In the genomic region with DNA sequence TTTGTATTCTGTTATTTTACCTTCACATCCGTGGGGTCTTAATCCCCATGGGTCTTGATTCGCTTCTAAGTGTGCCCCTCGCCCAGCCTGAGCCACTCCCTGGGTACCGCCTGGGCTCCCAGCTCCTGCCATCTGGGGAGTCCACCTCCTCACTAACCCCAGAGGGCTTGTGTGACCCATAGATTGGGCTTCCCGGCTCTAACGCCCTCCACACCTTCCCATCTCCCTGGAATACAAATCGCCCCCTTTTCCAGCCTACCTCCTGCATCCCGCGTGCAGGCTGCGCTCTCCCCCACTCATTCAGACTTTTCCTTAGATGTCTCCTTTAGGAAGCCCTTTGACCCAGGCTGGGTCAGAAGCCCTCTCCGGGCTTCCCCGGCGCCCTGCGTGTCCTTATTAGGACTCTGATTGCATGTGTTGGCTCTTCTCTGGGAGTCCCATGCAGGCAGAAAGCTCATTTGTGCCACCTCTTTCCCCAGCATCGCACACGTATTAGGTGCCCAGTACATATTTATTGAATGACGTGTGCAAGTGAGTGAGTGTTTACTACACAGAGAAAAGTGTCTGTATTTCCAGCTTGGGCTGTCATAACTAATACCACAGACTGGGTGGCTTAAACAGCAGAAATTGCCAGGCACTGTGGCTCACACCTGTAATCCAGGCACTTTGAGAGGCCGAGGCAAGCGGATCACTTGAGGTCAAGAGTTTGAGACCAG, we compare ENCODE assay signal across 8 cellular contexts. TPM values are rescaled to one million over a fixed set of nuclear protein-coding genes. Genes with fewer than 3 reads are reported as not detected.
DNase-seq lines count a peak whose midpoint lies in the region; ATAC-seq, FAIRE-seq and TF ChIP-seq lines count a peak whose summit lies in the region.

No MANE protein-coding gene starts in this region.

- H3K27me3 ChIP-seq in esophagus (ENCODE audit: control insufficient read depth in 1 of 2, insufficient read depth in 2 of 2, low read length in 2 of 2), result no peaks in the 10 kb centered on the region
- no peaks in the 10 kb centered on the region for H3K27me3 ChIP-seq in parathyroid adenoma (ENCODE audit: control insufficient read depth, insufficient read depth, low read length)

- WGBS in esophagus, 2 donors, result 17 to 18% methylated on average over 19 of the region's 19 CpGs

- H2AFZ ChIP-seq in parathyroid adenoma, result peak overlapping the region; percentile 91

- no peak for ATAC-seq in GM18870 (IDR thresholded peaks at IDR 0.05; ENCODE audit: unreplicated experiment)

- H3K79me2 ChIP-seq in parathyroid adenoma, result peaks cover 6% of the 10 kb centered on the region

- peaks cover 0 to 4% of the 10 kb centered on the region in 2 donors for H3K36me3 ChIP-seq in esophagus (ENCODE audit: control insufficient read depth in 2 of 2, insufficient read depth in 2 of 2, low read length in 1 of 2)
- no peaks in the 10 kb centered on the region for H3K36me3 ChIP-seq in parathyroid adenoma (ENCODE audit: control insufficient read depth, insufficient read depth, low read length)

- H3K4me2 ChIP-seq in parathyroid adenoma (ENCODE audit: low read length), result peak overlapping the region; percentile 76

- H3K27ac ChIP-seq in esophagus (ENCODE audit: low read depth in 2 of 2, low read length in 1 of 2), result peak overlapping the region; percentile 62 to 85
- no peak overlapping the region for H3K27ac ChIP-seq in parathyroid adenoma

- DNase-seq in RCC 7860 (ENCODE audit: low spot score) (peak; percentile 68), NCI-H510A (lab: John Stamatoyannopoulos, UW) (no peak), globus pallidus (ENCODE audit: low spot score) (no peak), HTR-8/SVneo (ENCODE audit: insufficient read length, low spot score) (no peak)

- FAIRE-seq in RCC 7860 (lab: Jason Lieb, UNC), result no peak
- FAIRE-seq in HTR-8/SVneo (lab: Jason Lieb, UNC), result no peak

- H3K9ac ChIP-seq in parathyroid adenoma, result peak overlapping the region; percentile 78

- H3K9me3 ChIP-seq in esophagus (ENCODE audit: control insufficient read depth in 2 of 2, insufficient read depth in 1 of 2, low read depth in 1 of 2, low read length in 1 of 2), result no peaks in the 10 kb centered on the region
- H3K9me3 ChIP-seq in parathyroid adenoma (ENCODE audit: control insufficient read depth, low read length), result no peaks in the 10 kb centered on the region

- TF ChIP-seq CTCF in parathyroid adenoma (IDR thresholded peaks at IDR 0.05), result no peak

- peaks cover 0 to 4% of the 10 kb centered on the region in 2 donors for H3K4me1 ChIP-seq in esophagus (ENCODE audit: control insufficient read depth in 2 of 2, insufficient read depth in 2 of 2, low read length in 1 of 2)
- peaks cover 5% of the 10 kb centered on the region for H3K4me1 ChIP-seq in parathyroid adenoma

- H3K4me3 ChIP-seq in GM08714 (ENCODE audit: low read length) (peak overlapping the region; percentile 89), esophagus (ENCODE audit: low read depth in 1 of 2, low read length in 2 of 2) (peak overlapping the region; percentile 73 to 80), parathyroid adenoma (ENCODE audit: low read depth, low read length) (peak overlapping the region; percentile 87)

RNA-seq across cellular contexts. Expression of gene CCDC124, which starts 0.8 kb away (rescaled TPM):
- polyA plus RNA-seq in esophagus, result 100 to 1,000 TPM; 101 to 111 TPM

RNA-seq across cellular contexts. Expression of gene KCNN1, which starts 33.3 kb away (rescaled TPM):
- under 1 TPM; 0.02 TPM for polyA plus RNA-seq in esophagus
